ENCODE assay signal across 18 cellular contexts in genomic region chr16:57764006-57764340, GRCh38. TPM values are rescaled to one million over a fixed set of nuclear protein-coding genes. Genes with fewer than 3 reads are reported as not detected.
A peak's percentile ranks its signal among the peaks of the same experiment; 100 is the strongest.
DNase-seq lines count a peak whose midpoint lies in the region; ATAC-seq, FAIRE-seq and TF ChIP-seq lines count a peak whose summit lies in the region.
"Had no signal": no experiment of that assay in that cellular context is flagged by ENCODE, and none has a peak within 500 bp of the region (broad histone marks: within the 10 kb centered on the region; RNA-seq: fewer than 3 reads in every experiment).

No MANE protein-coding gene starts in this region.

- peak overlapping the region; percentile 57 for H2BK5ac ChIP-seq in IMR-90 (ENCODE audit: low read depth, low read length, poor library complexity, severe bottlenecking)
- peak overlapping the region; percentile 42 for H2BK5ac ChIP-seq in neuronal stem cell (ENCODE audit: low read length)

- H4K5ac ChIP-seq in IMR-90 (ENCODE audit: low read depth, low read length) = no peak overlapping the region

- WGBS in IMR-90 (ENCODE audit: extremely low coverage in 2 of 2, insufficient read length in 1 of 2), 2 experiments = no CpG with 5 or more reads among the region's 9 CpGs
- WGBS in neuronal stem cell (ENCODE audit: extremely low coverage in 2 of 2, insufficient read length in 2 of 2, insufficient replicate concordance in 1 of 2), 2 donors = no CpG with 5 or more reads among the region's 9 CpGs

- H2AK9ac ChIP-seq in IMR-90 (replicated peaks; ENCODE audit: low read depth, low read length, poor library complexity) = peak overlapping the region; percentile 98

- no peak overlapping the region for H3K56ac ChIP-seq in IMR-90 (ENCODE audit: extremely low read depth, insufficient read depth, low read length)

- H3K4me1 ChIP-seq in A673 (ENCODE audit: insufficient read depth, low read length, poor library complexity, severe bottlenecking) (peaks cover 12% of the 10 kb centered on the region), IMR-90 (ENCODE audit: control insufficient read depth, insufficient read depth, low read length) (peaks cover 7% of the 10 kb centered on the region), neuronal stem cell (ENCODE audit: control insufficient read depth in 2 of 2, insufficient read depth in 1 of 2, low read depth in 1 of 2, low read length in 2 of 2) (peaks cover 3 to 8% of the 10 kb centered on the region in 2 donors)

- no peak for FAIRE-seq in urothelium cell line (lab: Jason Lieb, UNC)

- H2BK120ac ChIP-seq in IMR-90 (ENCODE audit: low read depth, low read length) = peak overlapping the region; percentile 85
- no peak overlapping the region for H2BK120ac ChIP-seq in neuronal stem cell (ENCODE audit: low read depth, low read length)

- peaks cover 86% of the 10 kb centered on the region for H3K36me3 ChIP-seq in A673 (ENCODE audit: insufficient read depth, low read length, poor library complexity, severe bottlenecking)
- H3K36me3 ChIP-seq in IMR-90 (ENCODE audit: control insufficient read depth, insufficient read depth, low read length) = peaks cover 58% of the 10 kb centered on the region
- peaks cover 0 to 12% of the 10 kb centered on the region in 2 donors for H3K36me3 ChIP-seq in neuronal stem cell (replicated peaks in 1 of 2; ENCODE audit: control insufficient read depth in 2 of 2, insufficient read depth in 2 of 2, low read length in 2 of 2)

- no peak overlapping the region for H2BK12ac ChIP-seq in neuronal stem cell (ENCODE audit: low read length)

- H3K23ac ChIP-seq in IMR-90 (ENCODE audit: low read depth, low read length) (peak overlapping the region; percentile 40; the same call in 1 of the 2 replicates), neuronal stem cell (ENCODE audit: low read depth, low read length, poor library complexity) (no peak overlapping the region)

- peak overlapping the region; percentile 58; the same call in 1 of the 2 replicates for H3K14ac ChIP-seq in IMR-90 (replicated peaks; ENCODE audit: low read depth, low read length)
- H3K14ac ChIP-seq in neuronal stem cell (ENCODE audit: low read length) = no peak overlapping the region

- in situ Hi-C loops in IMR-90 (cut with MboI; ENCODE audit: low sequenced_read_pairs) = no loop called here

- H2AFZ ChIP-seq in IMR-90 (replicated peaks; ENCODE audit: low read length, poor library complexity) = peak overlapping the region; percentile 91
- H2AFZ ChIP-seq in neuronal stem cell (ENCODE audit: low read length) = no peak overlapping the region
- H2AFZ ChIP-seq: GM23248 had no signal

- POLR2A ChIA-PET in A673 (lab: Charles Lee; ENCODE audit: low non-redundant PET) = interaction anchor here (1.1 kb wide), 1 partner anchor 36 kb away, joined by 3 read pairs; no protein-coding TSS in a partner anchor
- POLR2A ChIA-PET in IMR-90 (lab: Charles Lee; ENCODE audit: unreplicated experiment) = no interaction called here
- POLR2A ChIA-PET in CD4-positive, alpha-beta T cell (lab: Charles Lee) = no interaction called here

- no peak overlapping the region for H3K9ac ChIP-seq in IMR-90 (ENCODE audit: low read depth, low read length)
- H3K9ac ChIP-seq in neuronal stem cell (ENCODE audit: low read depth, low read length, poor library complexity) = no peak overlapping the region

- H3K79me1 ChIP-seq in IMR-90 (ENCODE audit: low read depth in 1 of 2, low read length in 2 of 2) (peaks cover 5 to 25% of the 10 kb centered on the region in 2 experiments; a peak in 3 of 4 replicates), neuronal stem cell (ENCODE audit: low read depth, low read length) (no peaks in the 10 kb centered on the region)

- H3K4ac ChIP-seq in IMR-90 (ENCODE audit: low read depth, low read length) (peak overlapping the region; percentile 86), neuronal stem cell (ENCODE audit: low read length) (no peak overlapping the region)

- H3K18ac ChIP-seq in IMR-90 (ENCODE audit: low read depth, low read length) = peak overlapping the region; percentile 22; the same call in 1 of the 2 replicates
- peak overlapping the region; percentile 70 for H3K18ac ChIP-seq in neuronal stem cell (ENCODE audit: low read length)

- H3K4me3 Mint-ChIP-seq in CD4-positive, alpha-beta T cell = no peak overlapping the region
- H3K4me3 Mint-ChIP-seq: B cell; CD4-positive, CD25-positive, alpha-beta regulatory T cell had no signal

- H3K27ac ChIP-seq in A673 (ENCODE audit: low read depth, low read length, poor library complexity, severe bottlenecking) (peak overlapping the region; percentile 53), IMR-90 (ENCODE audit: insufficient read depth, low read length) (peak overlapping the region; percentile 16; the same call in 1 of the 2 replicates), cingulate gyrus (ENCODE audit: low read depth, low read length) (peak overlapping the region; percentile 10), neuronal stem cell (replicated peaks; ENCODE audit: low read length) (no peak overlapping the region)
- no peak overlapping the region for H3K27ac ChIP-seq in CD4-positive, alpha-beta T cell (ENCODE audit: low read depth, low read length)

- CTCF ChIA-PET in A673 (lab: Charles Lee) = no interaction called here
- CTCF ChIA-PET in IMR-90 (lab: Yijun Ruan, JAX) = interaction anchor here (1.1 kb wide), 1 partner anchor 100 kb away, joined by 8 read pairs; no protein-coding TSS in a partner anchor
- CTCF ChIA-PET in CD4-positive, alpha-beta T cell (lab: Charles Lee) = no interaction called here

- no peak for DNase-seq in A673 (ENCODE audit: low spot score)
- DNase-seq in IMR-90 = no peak
- DNase-seq in neuronal stem cell (ENCODE audit: low spot score) = no peak
- no peak for DNase-seq in urothelium cell line (ENCODE audit: low spot score)
- no peak for DNase-seq in NCI-H1417 treated with DMSO at 0.1 percent for 48 hours (lab: John Stamatoyannopoulos, UW)
- DNase-seq in CD4-positive, alpha-beta T cell = no peak
- DNase-seq: CD4-positive, CD25-positive, alpha-beta regulatory T cell; Kasumi-1; MM.1S; NCI-H1105; NCI-H1694 treated with DMSO at 0.1 percent for 48 hours; NCI-H2107; NCI-H2227 treated with DMSO at 0.1 percent for 48 hours; SHP77 had no signal

- no peaks in the 10 kb centered on the region for H3K27me3 Mint-ChIP-seq in CD4-positive, alpha-beta T cell
- H3K27me3 Mint-ChIP-seq: B cell; CD4-positive, CD25-positive, alpha-beta regulatory T cell had no signal

- no peaks in the 10 kb centered on the region for H3K36me3 Mint-ChIP-seq in CD4-positive, alpha-beta T cell (ENCODE audit: low read depth)
- H3K36me3 Mint-ChIP-seq: CD4-positive, CD25-positive, alpha-beta regulatory T cell had no signal

- H4K8ac ChIP-seq in IMR-90 (ENCODE audit: low read depth in 2 of 2, low read length in 2 of 2) (peak overlapping the region in 1 of 2 experiments; percentile 66; a peak in 1 of 4 replicates), neuronal stem cell (ENCODE audit: low read depth, low read length) (no peak overlapping the region)

- H4K91ac ChIP-seq in IMR-90 (ENCODE audit: insufficient read depth, low read depth, low read length) (peak overlapping the region; percentile 80), neuronal stem cell (ENCODE audit: low read depth, low read length, poor library complexity) (no peak overlapping the region)

- intact Hi-C loops in A673 (cut with micrococcal nuclease; ENCODE audit: unreplicated experiment) = no loop called here
- intact Hi-C loops in IMR-90 (cut with micrococcal nuclease) = no loop called here
- intact Hi-C loops in CD4-positive, alpha-beta T cell (cut with DNase I, micrococcal nuclease) = no loop called here

- H3K4me2 ChIP-seq in IMR-90 (ENCODE audit: low read depth, low read length) (no peak overlapping the region), neuronal stem cell (ENCODE audit: insufficient read depth, low read length, poor library complexity, severe bottlenecking) (no peak overlapping the region)

- no peak for TF ChIP-seq CTCF in A673 (conservative IDR thresholded peaks at IDR 0.05; ENCODE audit: low read depth, low read length)
- no peak for TF ChIP-seq CTCF in IMR-90 (conservative IDR thresholded peaks at IDR 0.05; ENCODE audit: low read depth, low read length)
- no peak for TF ChIP-seq CTCF in CD4-positive, alpha-beta T cell (IDR thresholded peaks at IDR 0.05)

- no peak overlapping the region for H3K27ac Mint-ChIP-seq in CD4-positive, alpha-beta T cell
- H3K27ac Mint-ChIP-seq: B cell; CD4-positive, CD25-positive, alpha-beta regulatory T cell had no signal

- H3K27me3 ChIP-seq in A673 (replicated peaks; ENCODE audit: insufficient read depth, low read depth, low read length, poor library complexity) = no peaks in the 10 kb centered on the region
- no peaks in the 10 kb centered on the region for H3K27me3 ChIP-seq in IMR-90 (ENCODE audit: control insufficient read depth, insufficient read depth, low read length)
- no peaks in the 10 kb centered on the region for H3K27me3 ChIP-seq in neuronal stem cell (ENCODE audit: control insufficient read depth in 3 of 3, insufficient read depth in 3 of 3, low read depth in 1 of 3, low read length in 3 of 3)
- no peaks in the 10 kb centered on the region for H3K27me3 ChIP-seq in CD4-positive, alpha-beta T cell (ENCODE audit: control insufficient read depth, insufficient read depth, low read length)

- no peak for TF ChIP-seq POLR2A in IMR-90 (IDR thresholded peaks at IDR 0.05; ENCODE audit: low read depth, low read length)

- TF ChIP-seq RAD21 in IMR-90 (IDR thresholded peaks at IDR 0.05; ENCODE audit: low read length) = no peak

- H4K20me1 ChIP-seq in IMR-90 (ENCODE audit: insufficient read depth, low read length) = peaks cover 3% of the 10 kb centered on the region; the same call in 1 of the 2 replicates

- no peaks in the 10 kb centered on the region for H3K9me3 ChIP-seq in A673 (ENCODE audit: low read depth, low read length, poor library complexity, severe bottlenecking)
- no peaks in the 10 kb centered on the region for H3K9me3 ChIP-seq in IMR-90 (ENCODE audit: control insufficient read depth, insufficient read depth, low read length)
- H3K9me3 ChIP-seq in neuronal stem cell (replicated peaks in 1 of 2; ENCODE audit: control insufficient read depth in 2 of 2, insufficient read depth in 1 of 2, low read depth in 1 of 2, low read length in 2 of 2) = no peaks in the 10 kb centered on the region
- H3K9me3 ChIP-seq in CD4-positive, alpha-beta T cell (ENCODE audit: control insufficient read depth, low read length) = no peaks in the 10 kb centered on the region

- ATAC-seq in IMR-90 (ENCODE audit: low read depth) (no peak; the same call in 1 of the 2 replicates), GM19452 (IDR thresholded peaks at IDR 0.05; ENCODE audit: unreplicated experiment) (no peak)
- no peak for ATAC-seq in CD4-positive, alpha-beta T cell (ENCODE audit: poor library complexity)

- H3K9me3 Mint-ChIP-seq in CD4-positive, alpha-beta T cell = no peaks in the 10 kb centered on the region
- H3K9me3 Mint-ChIP-seq: CD4-positive, CD25-positive, alpha-beta regulatory T cell had no signal

- BruUV-seq in A673 (replicated peaks; lab: Mats Ljungman, UMichigan) (no TSS peak), IMR-90 (replicated peaks; lab: Mats Ljungman, UMichigan) (no TSS peak)

- H2AK5ac ChIP-seq in IMR-90 (ENCODE audit: low read depth, low read length) (peak overlapping the region; percentile 95), neuronal stem cell (ENCODE audit: low read depth, low read length) (peak overlapping the region; percentile 92)

- H3K4me3 ChIP-seq in A673 (ENCODE audit: low read depth, low read length, poor library complexity, severe bottlenecking) (no peak overlapping the region), IMR-90 (ENCODE audit: insufficient read depth, low read depth, low read length) (no peak overlapping the region), neuronal stem cell (ENCODE audit: low read length in 2 of 2) (no peak overlapping the region)
- H3K4me3 ChIP-seq: GM23248 had no signal

- peak overlapping the region; percentile 28; the same call in 1 of the 3 replicates for H2BK15ac ChIP-seq in IMR-90 (ENCODE audit: low read depth, low read length)
- peak overlapping the region; percentile 49 for H2BK15ac ChIP-seq in neuronal stem cell (ENCODE audit: low read length)

- H3K4me1 Mint-ChIP-seq in CD4-positive, alpha-beta T cell (ENCODE audit: low read depth) = no peaks in the 10 kb centered on the region
- H3K4me1 Mint-ChIP-seq: B cell; CD4-positive, CD25-positive, alpha-beta regulatory T cell had no signal

- dilution Hi-C loops in IMR-90 (cut with HindIII; ENCODE audit: low sequenced_read_pairs, unreplicated experiment) = no loop called here

- peaks cover 4% of the 10 kb centered on the region for H3K9me1 ChIP-seq in IMR-90 (ENCODE audit: insufficient read depth, low read length)

- H2BK20ac ChIP-seq in IMR-90 (ENCODE audit: low read depth, low read length) = peak overlapping the region; percentile 73; the same call in 1 of the 2 replicates

RNA-seq across cellular contexts. Expression of gene KATNB1, which starts 28.4 kb away (rescaled TPM):
- total RNA-seq in A673 (2021) = 55.7 and 58.5 TPM in 2 replicates
- total RNA-seq in IMR-90 (2012; rRNA removed) = 10.9 and 14.2 TPM in 2 replicates
- 23.5 and 27.6 TPM in 2 replicates for polyA plus RNA-seq in IMR-90 (2012; rRNA removed)
- polyA plus RNA-seq in IMR-90 (2012; cell fraction: cytosol; rRNA removed) = 15.9 and 23.1 TPM in 2 replicates
- polyA plus RNA-seq in IMR-90 (2012; cell fraction: nucleus; rRNA removed; ENCODE audit: low replicate concordance) = 67.2 and 166 TPM in 2 replicates
- polyA plus RNA-seq in neuronal stem cell (2013, experiment 1 of 2) = 31.8 TPM
- 30.8 TPM for polyA plus RNA-seq in neuronal stem cell (2013, experiment 2 of 2)
- total RNA-seq in CD4-positive, alpha-beta T cell = 10 to 100 TPM; 21.0 to 22.3 TPM

RNA-seq across cellular contexts. Expression of gene KIFC3, which starts 38.3 kb away (rescaled TPM):
- 198 and 201 TPM in 2 replicates for total RNA-seq in A673 (2021)
- total RNA-seq in IMR-90 (2012; rRNA removed) = 38.3 and 48.6 TPM in 2 replicates
- polyA plus RNA-seq in IMR-90 (2012; rRNA removed) = 62.5 and 66.6 TPM in 2 replicates
- polyA plus RNA-seq in IMR-90 (2012; cell fraction: cytosol; rRNA removed) = 43.3 and 62.3 TPM in 2 replicates
- polyA plus RNA-seq in IMR-90 (2012; cell fraction: nucleus; rRNA removed; ENCODE audit: low replicate concordance) = 123 and 327 TPM in 2 replicates
- 1.3 TPM for polyA plus RNA-seq in neuronal stem cell (2013, experiment 1 of 2)
- polyA plus RNA-seq in neuronal stem cell (2013, experiment 2 of 2) = 1.1 TPM
- not detected for total RNA-seq in CD4-positive, alpha-beta T cell
- polyA plus RNA-seq: CD4-positive, CD25-positive, alpha-beta regulatory T cell had no signal

Comparison
In these comparisons a context has a peak if more than half of its experiments do, and no peak if none do; other contexts are left out.
1. H3K27ac ChIP-seq: peak in A673 (single experiment), IMR-90 (single experiment) and cingulate gyrus (single experiment); none in neuronal stem cell (single experiment) and CD4-positive, alpha-beta T cell (single experiment).
2. RNA of gene KIFC3, which starts 38.3 kb away (total RNA-seq): 198 to 201 TPM in A673 and 38.3 to 48.6 TPM in IMR-90; not detected in CD4-positive, alpha-beta T cell; every median in the first group is over 10 times any median in the second.